Comparison of ENCODE assay signal across 9 cellular contexts in genomic region chr11:62677709-62678108, GRCh38. TPM values are rescaled to one million over a fixed set of nuclear protein-coding genes. Genes with fewer than 3 reads are reported as not detected.
DNase-seq lines count a peak whose midpoint lies in the region; ATAC-seq and TF ChIP-seq lines count a peak whose summit lies in the region.
"Had no signal": no experiment of that assay in that cellular context is flagged by ENCODE, and none has a peak within 500 bp of the region (broad histone marks: within the 10 kb centered on the region; RNA-seq: fewer than 3 reads in every experiment).

No MANE protein-coding gene starts in this region.

- H3K36me3 Mint-ChIP-seq in activated T-helper 2 cell treated with anti-CD3 and anti-CD28 coated beads, Interferon-gamma antibody, Interleukin-2, Interleukin-4, amounts not matched to agents 10 μg/mL and 5 μg/mL and 100 μg/mL, durations not matched to agents 14 hours and 24 hours and 36 hours (ENCODE audit: low read depth), result peaks cover 46% of the 10 kb centered on the region

- peak overlapping the region; percentile 87 for H3K4me3 Mint-ChIP-seq in activated T-helper 2 cell treated with anti-CD3 and anti-CD28 coated beads, Interferon-gamma antibody, Interleukin-2, Interleukin-4, amounts not matched to agents 10 μg/mL and 5 μg/mL and 100 μg/mL, durations not matched to agents 14 hours and 24 hours and 36 hours (ENCODE audit: low read depth)

- TF ChIP-seq EP300 in suprapubic skin (IDR thresholded peaks at IDR 0.05), result no peak

- WGBS in heart left ventricle, 4 donors, result 70 to 82% (median 78%) methylated on average over 15 of the region's 15 CpGs
- 79% methylated on average over 15 of the region's 15 CpGs for WGBS in suprapubic skin

- H3K9me3 ChIP-seq in heart left ventricle, result no peaks in the 10 kb centered on the region
- no peaks in the 10 kb centered on the region for H3K9me3 ChIP-seq in iPS-20b (ENCODE audit: insufficient read depth, low read depth, low read length)
- H3K9me3 ChIP-seq in suprapubic skin, result no peaks in the 10 kb centered on the region

- TF ChIP-seq POLR2A in heart left ventricle (IDR thresholded peaks at IDR 0.05) (no peak), suprapubic skin (IDR thresholded peaks at IDR 0.05) (no peak)

- H3K27ac Mint-ChIP-seq in activated T-helper 2 cell treated with anti-CD3 and anti-CD28 coated beads, Interferon-gamma antibody, Interleukin-2, Interleukin-4, amounts not matched to agents 10 μg/mL and 5 μg/mL and 100 μg/mL, durations not matched to agents 14 hours and 24 hours and 36 hours, result peak overlapping the region; percentile 86

- no peaks in the 10 kb centered on the region for H3K27me3 ChIP-seq in heart left ventricle
- H3K27me3 ChIP-seq in iPS-20b (ENCODE audit: insufficient read depth, low read length), result no peaks in the 10 kb centered on the region
- H3K27me3 ChIP-seq in suprapubic skin, result no peaks in the 10 kb centered on the region

- H3K36me3 ChIP-seq in heart left ventricle, result peaks cover 0 to 53% (median 49%) of the 10 kb centered on the region in 9 donors
- H3K36me3 ChIP-seq in iPS-20b (ENCODE audit: insufficient read depth, low read depth, low read length), result peaks cover 41% of the 10 kb centered on the region
- peaks cover 28% of the 10 kb centered on the region for H3K36me3 ChIP-seq in suprapubic skin

- H3K27ac ChIP-seq in heart left ventricle, result peak overlapping the region in 3 of 12 donors; percentile 89 to 93 (median 89)
- no peak overlapping the region for H3K27ac ChIP-seq in iPS-20b (ENCODE audit: low read length)
- H3K27ac ChIP-seq in suprapubic skin, result no peak overlapping the region

- peaks cover 6 to 54% (median 25%) of the 10 kb centered on the region in 12 donors for H3K4me1 ChIP-seq in heart left ventricle
- H3K4me1 ChIP-seq in iPS-20b (ENCODE audit: insufficient read depth, low read length), result peaks cover 7% of the 10 kb centered on the region
- peaks cover 48% of the 10 kb centered on the region for H3K4me1 ChIP-seq in suprapubic skin

- no peaks in the 10 kb centered on the region for H3K9me3 Mint-ChIP-seq in activated T-helper 2 cell treated with anti-CD3 and anti-CD28 coated beads, Interferon-gamma antibody, Interleukin-2, Interleukin-4, amounts not matched to agents 10 μg/mL and 5 μg/mL and 100 μg/mL, durations not matched to agents 14 hours and 24 hours and 36 hours

- peak overlapping the region in 10 of 12 donors; percentile 61 to 100 (median 92) for H3K4me3 ChIP-seq in heart left ventricle
- peak overlapping the region; percentile 96 for H3K4me3 ChIP-seq in iPS-20b (ENCODE audit: low read length)
- peak overlapping the region; percentile 97 for H3K4me3 ChIP-seq in suprapubic skin

- peak overlapping the region; percentile 95; the same call in 1 of the 2 replicates for H3K9ac ChIP-seq in iPS-20b (ENCODE audit: low read depth, low read length)

- peaks cover 28% of the 10 kb centered on the region for H3K4me1 Mint-ChIP-seq in activated T-helper 2 cell treated with anti-CD3 and anti-CD28 coated beads, Interferon-gamma antibody, Interleukin-2, Interleukin-4, amounts not matched to agents 10 μg/mL and 5 μg/mL and 100 μg/mL, durations not matched to agents 14 hours and 24 hours and 36 hours (ENCODE audit: low read depth)

- intact Hi-C loops in heart left ventricle (cut with DNase I), result loop anchor here in 1 of 10 donors (5.0 kb wide), 1 partner anchor 75 kb away; the partner anchor contains the start of gene MTA2
- intact Hi-C loops in cardiac septum (cut with DNase I), result no loop called here
- intact Hi-C loops in activated T-helper 2 cell treated with anti-CD3 and anti-CD28 coated beads, Interferon-gamma antibody, Interleukin-2, Interleukin-4, amounts not matched to agents 10 μg/mL and 5 μg/mL and 100 μg/mL, durations not matched to agents 14 hours and 24 hours and 36 hours (cut with micrococcal nuclease), result no loop called here

- ATAC-seq in heart left ventricle, result no peak

- TF ChIP-seq CTCF in heart left ventricle (IDR thresholded peaks at IDR 0.05) (no peak), suprapubic skin (IDR thresholded peaks at IDR 0.05) (no peak)

- H3K27me3 Mint-ChIP-seq in activated T-helper 2 cell treated with anti-CD3 and anti-CD28 coated beads, Interferon-gamma antibody, Interleukin-2, Interleukin-4, amounts not matched to agents 10 μg/mL and 5 μg/mL and 100 μg/mL, durations not matched to agents 14 hours and 24 hours and 36 hours (ENCODE audit: low read depth), result no peaks in the 10 kb centered on the region

- DNase-seq in heart left ventricle (no peak), cardiac septum (ENCODE audit: low spot score) (no peak), suprapubic skin (ENCODE audit: low spot score in 2 of 2) (no peak), SKM-1 treated with dmso at 0.1 percent for 144 hours (lab: John Stamatoyannopoulos, UW; ENCODE audit: unreplicated experiment) (no peak), activated gamma-delta T cell treated with Interleukin-2 at 50 U/mL for 16 hours (no peak), 8988T (no peak)
- DNase-seq in activated T-helper 2 cell treated with anti-CD3 and anti-CD28 coated beads, Interferon-gamma antibody, Interleukin-2, Interleukin-4, amounts not matched to agents 10 μg/mL and 5 μg/mL and 100 μg/mL, durations not matched to agents 14 hours and 24 hours and 36 hours (ENCODE audit: low spot score), result no peak
- DNase-seq: NCI-H1436 had no signal

RNA-seq across cellular contexts. Expression of gene UBXN1, which starts 1.2 kb away (rescaled TPM):
- total RNA-seq in heart left ventricle (100 to 1,000 TPM in 1 of 9 donors, 10 to 100 TPM in 8; 69.2 to 116 (median 83.1) TPM), cardiac septum (62.9 TPM), suprapubic skin (100 to 1,000 TPM; 125 to 194 (median 143) TPM)
- 100 to 1,000 TPM in 1 of 2 donors, 10 to 100 TPM in 1; 88.7 to 188 TPM for polyA plus RNA-seq in heart left ventricle
- total RNA-seq in activated T-helper 2 cell treated with anti-CD3 and anti-CD28 coated beads, Interferon-gamma antibody, Interleukin-2, Interleukin-4, amounts not matched to agents 10 μg/mL and 5 μg/mL and 100 μg/mL, durations not matched to agents 14 hours and 24 hours and 36 hours, result 119 and 127 TPM in 2 replicates

RNA-seq across cellular contexts. Expression of gene LBHD1, which starts 5.6 kb away (rescaled TPM):
- total RNA-seq in heart left ventricle (1 to 10 TPM; 1.8 to 6.3 (median 2.9) TPM), cardiac septum (2.4 TPM), suprapubic skin (1 to 10 TPM; 1.7 to 8.7 (median 3.3) TPM)
- 1 to 10 TPM; 1.4 to 1.8 TPM for polyA plus RNA-seq in heart left ventricle
- total RNA-seq in activated T-helper 2 cell treated with anti-CD3 and anti-CD28 coated beads, Interferon-gamma antibody, Interleukin-2, Interleukin-4, amounts not matched to agents 10 μg/mL and 5 μg/mL and 100 μg/mL, durations not matched to agents 14 hours and 24 hours and 36 hours, result 21.4 and 21.7 TPM in 2 replicates

RNA-seq across cellular contexts. Expression of gene UQCC3, which starts 6.2 kb away (rescaled TPM):
- total RNA-seq in heart left ventricle, result 1 to 10 TPM; 5.3 to 8.8 (median 5.9) TPM
- 10 to 100 TPM; 11.5 to 15.8 TPM for polyA plus RNA-seq in heart left ventricle
- total RNA-seq in cardiac septum, result 6.9 TPM
- 8.0 and 9.5 TPM in 2 replicates for total RNA-seq in activated T-helper 2 cell treated with anti-CD3 and anti-CD28 coated beads, Interferon-gamma antibody, Interleukin-2, Interleukin-4, amounts not matched to agents 10 μg/mL and 5 μg/mL and 100 μg/mL, durations not matched to agents 14 hours and 24 hours and 36 hours
- 10 to 100 TPM in 2 of 4 donors, 1 to 10 TPM in 2; 9.1 to 12.4 (median 9.8) TPM for total RNA-seq in suprapubic skin

RNA-seq across cellular contexts. Expression of gene LRRN4CL, which starts 11.6 kb away (rescaled TPM):
- total RNA-seq in heart left ventricle (1 to 10 TPM in 8 of 9 donors, under 1 TPM in 1; 0.63 to 8.6 (median 2.7) TPM), cardiac septum (2.9 TPM), suprapubic skin (1 to 10 TPM; 3.3 to 7.6 (median 5.9) TPM)
- polyA plus RNA-seq in heart left ventricle, result 1 to 10 TPM; 1.3 to 1.9 TPM
- total RNA-seq in activated T-helper 2 cell treated with anti-CD3 and anti-CD28 coated beads, Interferon-gamma antibody, Interleukin-2, Interleukin-4, amounts not matched to agents 10 μg/mL and 5 μg/mL and 100 μg/mL, durations not matched to agents 14 hours and 24 hours and 36 hours, result 0.18 and 0.23 TPM in 2 replicates

RNA-seq across cellular contexts. Expression of gene CSKMT, which starts 12.6 kb away (rescaled TPM):
- total RNA-seq in heart left ventricle (1 to 10 TPM in 7 of 9 donors, under 1 TPM in 2; 0.38 to 8.7 (median 4.2) TPM), cardiac septum (7.5 TPM), suprapubic skin (1 to 10 TPM; 2.8 to 6.0 (median 4.2) TPM)
- polyA plus RNA-seq in heart left ventricle, result 1 to 10 TPM; 4.4 to 6.6 TPM
- total RNA-seq in activated T-helper 2 cell treated with anti-CD3 and anti-CD28 coated beads, Interferon-gamma antibody, Interleukin-2, Interleukin-4, amounts not matched to agents 10 μg/mL and 5 μg/mL and 100 μg/mL, durations not matched to agents 14 hours and 24 hours and 36 hours, result 45.4 and 47.2 TPM in 2 replicates
